In the genomic region with DNA sequence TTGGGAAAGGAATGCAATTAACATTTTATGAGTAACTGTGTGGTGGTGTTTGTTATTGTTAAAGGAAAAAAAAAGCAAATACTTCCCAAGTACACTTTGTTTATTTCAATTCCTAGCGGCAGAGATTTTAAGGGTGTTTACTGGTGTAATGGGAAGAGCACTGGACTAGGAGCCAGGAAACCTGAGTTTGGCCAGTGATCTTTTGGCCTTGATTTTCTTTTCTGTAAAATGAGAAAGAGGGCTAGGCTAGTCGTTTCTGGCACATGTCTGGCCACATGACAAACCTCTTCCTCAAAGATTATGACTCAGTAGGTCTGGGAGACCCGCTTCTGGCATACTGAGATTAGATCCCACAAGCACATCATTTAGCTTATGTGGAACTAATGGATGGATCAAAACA, we compare ENCODE assay signal across 15 cellular contexts.
DNase-seq lines count a peak whose midpoint lies in the region; FAIRE-seq and TF ChIP-seq lines count a peak whose summit lies in the region.
"Had no signal": no experiment of that assay in that cellular context is flagged by ENCODE, and none has a peak within 500 bp of the region (broad histone marks: within the 10 kb centered on the region; RNA-seq: fewer than 3 reads in every experiment).

No MANE protein-coding gene starts in this region.

- no peak for DNase-seq in GM19239 (ENCODE audit: insufficient read length, low spot score)
- DNase-seq in SK-N-MC (ENCODE audit: low read depth, low spot score), result no peak
- peak; percentile 25 for DNase-seq in fibroblast of gingiva (ENCODE audit: low read depth)
- DNase-seq in NCI-H82 (lab: John Stamatoyannopoulos, UW), result no peak
- DNase-seq in HK-2 (ENCODE audit: unreplicated experiment), result no peak
- DNase-seq in BE2C, result no peak
- DNase-seq: activated naive CD4-positive, alpha-beta T cell; NCI-H2081; NK-92 treated with Interleukin-12 subunit alpha and Interleukin-12 subunit beta, amount 100 ng/mL, for 24 hours; SHP77; stimulated activated CD8-positive, alpha-beta memory T cell treated with anti-CD3 and anti-CD28 coated beads, Interleukin-4, amount 100 ng/mL, for 48 hours had no signal

- peaks cover 0 to 2% (median 0%) of the 10 kb centered on the region in 3 donors for H3K27me3 ChIP-seq in skeletal muscle tissue (ENCODE audit: control insufficient read depth in 3 of 3, insufficient read depth in 3 of 3, low read length in 3 of 3)
- H3K27me3 ChIP-seq in BE2C, result no peaks in the 10 kb centered on the region
- H3K27me3 ChIP-seq: esophagus muscularis mucosa had no signal

- peaks cover 0 to 3% (median 2%) of the 10 kb centered on the region in 3 donors for H3K4me1 ChIP-seq in skeletal muscle tissue (ENCODE audit: control insufficient read depth in 3 of 3, insufficient read depth in 3 of 3, low read length in 3 of 3)
- peaks cover 4% of the 10 kb centered on the region; the same call in 1 of the 2 replicates for H3K4me1 ChIP-seq in BE2C
- H3K4me1 ChIP-seq: parathyroid adenoma had no signal

- H3K36me3 ChIP-seq in SK-N-MC (ENCODE audit: insufficient read depth, low read length), result no peaks in the 10 kb centered on the region
- no peaks in the 10 kb centered on the region for H3K36me3 ChIP-seq in skeletal muscle tissue (ENCODE audit: control insufficient read depth in 3 of 3, insufficient read depth in 3 of 3, low read length in 3 of 3)
- no peaks in the 10 kb centered on the region for H3K36me3 ChIP-seq in BE2C
- H3K36me3 ChIP-seq: esophagus muscularis mucosa had no signal

- peak; percentile 8 for FAIRE-seq in GM19239 (lab: Jason Lieb, UNC)
- FAIRE-seq: TTC549 had no signal

- H3K4me3 ChIP-seq in SK-N-MC (no peak overlapping the region), skeletal muscle tissue (ENCODE audit: low read length in 3 of 3) (no peak overlapping the region), BE2C (ENCODE audit: low read depth, low read length) (no peak overlapping the region)
- H3K4me3 ChIP-seq: esophagus muscularis mucosa had no signal

- TF ChIP-seq CTCF in BE2C (IDR thresholded peaks at IDR 0.05; ENCODE audit: low read depth, low read length), result no peak

- H3K27ac ChIP-seq in SK-N-MC (peak overlapping the region; percentile 56; the same call in 1 of the 2 replicates), skeletal muscle tissue (ENCODE audit: low read depth, low read length) (peak overlapping the region; percentile 15)
- H3K27ac ChIP-seq: parathyroid adenoma had no signal

- H3K9me3 ChIP-seq in SK-N-MC (ENCODE audit: low read depth, low read length), result no peaks in the 10 kb centered on the region
- no peaks in the 10 kb centered on the region for H3K9me3 ChIP-seq in skeletal muscle tissue (ENCODE audit: control insufficient read depth in 3 of 3, low read length in 3 of 3)
- H3K9me3 ChIP-seq in BE2C, result no peaks in the 10 kb centered on the region
- H3K9me3 ChIP-seq: esophagus muscularis mucosa had no signal

- H3K9ac ChIP-seq in SK-N-MC (ENCODE audit: insufficient read length) (no peak overlapping the region), skeletal muscle tissue (ENCODE audit: low read depth in 1 of 3, low read length in 3 of 3) (no peak overlapping the region)
- H3K9ac ChIP-seq: parathyroid adenoma had no signal
